ENCODE assay signal across 8 cellular contexts in the genomic region with DNA sequence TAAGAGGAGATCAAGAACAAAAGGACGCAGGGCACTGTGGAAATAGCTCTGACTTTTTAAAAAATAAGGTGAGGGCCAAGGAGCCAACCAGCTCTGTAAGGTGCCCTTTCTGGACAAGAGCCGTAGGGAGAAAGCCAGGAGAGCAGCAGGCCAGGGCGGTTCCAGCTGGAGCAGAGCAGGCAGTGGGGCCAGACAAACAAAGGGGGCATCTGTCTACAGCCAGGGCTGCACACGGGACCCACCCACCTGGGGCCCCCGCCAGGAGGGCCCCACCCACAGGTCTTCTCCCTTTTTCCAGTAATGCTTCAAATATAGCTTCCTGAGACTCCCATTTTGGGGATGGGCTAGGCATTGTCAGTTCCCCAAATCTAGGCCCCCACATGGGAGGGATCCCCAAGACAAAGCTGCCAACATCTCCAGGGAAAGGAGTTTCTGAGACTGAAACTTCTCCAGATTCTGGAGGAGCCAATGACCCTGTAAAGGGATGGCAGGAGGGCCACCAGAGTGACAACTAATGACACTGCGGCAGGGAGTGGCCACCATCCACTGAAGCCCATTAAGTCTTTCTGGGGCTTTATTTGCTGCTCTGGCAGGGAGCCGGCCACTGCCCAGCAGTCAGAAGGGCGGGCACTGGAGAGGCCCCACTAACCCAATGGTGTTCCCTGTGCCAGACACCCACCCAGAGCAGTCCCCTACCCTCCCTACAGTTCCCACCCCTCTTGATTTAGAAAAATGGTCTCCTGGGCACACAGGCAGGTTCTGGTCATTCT. TPM values are rescaled to one million over a fixed set of nuclear protein-coding genes. Genes with fewer than 3 reads are reported as not detected.
A peak's percentile ranks its signal among the peaks of the same experiment; 100 is the strongest.
DNase-seq lines count a peak whose midpoint lies in the region; TF ChIP-seq lines count a peak whose summit lies in the region.

No MANE protein-coding gene starts in this region.

- peak overlapping the region; percentile 95 for H3K4me2 ChIP-seq in SK-N-SH

- peaks cover 18% of the 10 kb centered on the region for H4K20me1 ChIP-seq in SK-N-SH (ENCODE audit: insufficient read depth)

- no peak for TF ChIP-seq RAD21 in SK-N-SH (IDR thresholded peaks at IDR 0.05; ENCODE audit: low read length)

- peaks cover 5% of the 10 kb centered on the region for H3F3A ChIP-seq in SK-N-SH (replicated peaks; ENCODE audit: insufficient read depth)

- H3K9ac ChIP-seq in SK-N-SH = peak overlapping the region; percentile 84; the same call in 1 of the 2 replicates

- POLR2A ChIA-PET in SK-N-SH (lab: Yijun Ruan, JAX) = interaction anchor here (1.5 kb wide), 2 partner anchors 151 to 180 kb away, joined by 4 to 5 read pairs; a partner anchor contains a TSS

- H3K79me2 ChIP-seq in SK-N-SH (ENCODE audit: insufficient read depth) = peaks cover 27% of the 10 kb centered on the region

- DNase-seq in GM20000 (ENCODE audit: low spot score) (peak; percentile 28), SK-N-SH (peak; percentile 54), fibroblast of mammary gland (ENCODE audit: low read depth) (no peak), retina (peak; percentile 56), LoVo (ENCODE audit: low spot score) (no peak), SW 1271 (lab: John Stamatoyannopoulos, UW) (no peak), HK-2 (ENCODE audit: unreplicated experiment) (no peak), NOMO-1 treated with DMSO at 0.1 percent for 48 hours (lab: John Stamatoyannopoulos, UW; ENCODE audit: unreplicated experiment) (no peak)

- H3K27me3 ChIP-seq in SK-N-SH (ENCODE audit: insufficient read depth) = no peaks in the 10 kb centered on the region

- H3K9me3 ChIP-seq in SK-N-SH = no peaks in the 10 kb centered on the region

- peak overlapping the region in 1 of 2 experiments; percentile 84; a peak in 2 of 4 replicates for H3K27ac ChIP-seq in SK-N-SH (ENCODE audit: low read depth in 2 of 2, low read length in 1 of 2)

- TF ChIP-seq EP300 in SK-N-SH (IDR thresholded peaks at IDR 0.05; ENCODE audit: borderline replicate concordance in 1 of 2, low read depth in 1 of 2, low read length in 1 of 2) = no peak

- H3K4me3 ChIP-seq in SK-N-SH (ENCODE audit: low read depth in 2 of 2, low read length in 1 of 2) = peak overlapping the region; percentile 78 to 89
- H3K4me3 ChIP-seq in fibroblast of mammary gland (ENCODE audit: control insufficient read depth, low read depth, low read length) = peak overlapping the region; percentile 83

- no peak for TF ChIP-seq CTCF in GM20000 (IDR thresholded peaks at IDR 0.05; ENCODE audit: extremely low read depth, missing control alignments)
- TF ChIP-seq CTCF in SK-N-SH (IDR thresholded peaks at IDR 0.05) = no peak
- TF ChIP-seq CTCF in fibroblast of mammary gland (conservative IDR thresholded peaks at IDR 0.05; ENCODE audit: control insufficient read depth, insufficient read depth, low read depth, low read length) = no peak

- no peaks in the 10 kb centered on the region for H3K9me2 ChIP-seq in SK-N-SH

- WGBS in SK-N-SH (ENCODE audit: low lambda C conversion rate) = 81% methylated on average over 4 of the region's 8 CpGs

- no peak overlapping the region for H2AFZ ChIP-seq in SK-N-SH (ENCODE audit: low read depth)

- CTCF ChIA-PET in SK-N-SH (lab: Yijun Ruan, JAX) = interaction anchor here (1.1 to 4.7 kb wide), 8 partner anchors 26 to 383 kb away, joined by 3 to 43 read pairs (median 6); a partner anchor contains a TSS

- peaks cover 0 to 22% of the 10 kb centered on the region in 2 experiments; a peak in 1 of 4 replicates for H3K4me1 ChIP-seq in SK-N-SH (ENCODE audit: control insufficient read depth in 1 of 2, insufficient read depth in 2 of 2, low read depth in 1 of 2, low read length in 1 of 2)

- peaks cover 0 to 39% of the 10 kb centered on the region in 2 experiments for H3K36me3 ChIP-seq in SK-N-SH (replicated peaks in 1 of 2; ENCODE audit: control insufficient read depth in 1 of 2, insufficient read depth in 2 of 2, low read length in 1 of 2)

TF ChIP-seq in SK-N-SH, 30 proteins besides CTCF, POLR2A, EP300 and RAD21:
- TF ChIP-seq RCOR1 (IDR thresholded peaks at IDR 0.05; ENCODE audit: low read length) (no peak), MXI1 (IDR thresholded peaks at IDR 0.05; ENCODE audit: low read depth, low read length) (no peak), SIN3A (IDR thresholded peaks at IDR 0.05; ENCODE audit: borderline replicate concordance, low read depth, low read length) (no peak), POLR2AphosphoS5 (IDR thresholded peaks at IDR 0.05; ENCODE audit: low read depth, low read length) (no peak), EZH2phosphoT487 (IDR thresholded peaks at IDR 0.05; ENCODE audit: borderline replicate concordance, low read depth) (no peak), YY1 (IDR thresholded peaks at IDR 0.05; ENCODE audit: low read depth) (no peak), GATA2 (CRISPR knock-in tag; IDR thresholded peaks at IDR 0.05) (no peak), CHD2 (IDR thresholded peaks at IDR 0.05; ENCODE audit: low read length, partially characterized antibody) (no peak)
- TF ChIP-seq, protein P1, sequence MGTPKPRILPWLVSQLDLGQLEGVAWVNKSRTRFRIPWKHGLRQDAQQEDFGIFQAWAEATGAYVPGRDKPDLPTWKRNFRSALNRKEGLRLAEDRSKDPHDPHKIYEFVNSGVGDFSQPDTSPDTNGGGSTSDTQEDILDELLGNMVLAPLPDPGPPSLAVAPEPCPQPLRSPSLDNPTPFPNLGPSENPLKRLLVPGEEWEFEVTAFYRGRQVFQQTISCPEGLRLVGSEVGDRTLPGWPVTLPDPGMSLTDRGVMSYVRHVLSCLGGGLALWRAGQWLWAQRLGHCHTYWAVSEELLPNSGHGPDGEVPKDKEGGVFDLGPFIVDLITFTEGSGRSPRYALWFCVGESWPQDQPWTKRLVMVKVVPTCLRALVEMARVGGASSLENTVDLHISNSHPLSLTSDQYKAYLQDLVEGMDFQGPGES (IDR thresholded peaks at IDR 0.05; ENCODE audit: low read depth, low read length) = no peak
- TF ChIP-seq, protein P2, sequence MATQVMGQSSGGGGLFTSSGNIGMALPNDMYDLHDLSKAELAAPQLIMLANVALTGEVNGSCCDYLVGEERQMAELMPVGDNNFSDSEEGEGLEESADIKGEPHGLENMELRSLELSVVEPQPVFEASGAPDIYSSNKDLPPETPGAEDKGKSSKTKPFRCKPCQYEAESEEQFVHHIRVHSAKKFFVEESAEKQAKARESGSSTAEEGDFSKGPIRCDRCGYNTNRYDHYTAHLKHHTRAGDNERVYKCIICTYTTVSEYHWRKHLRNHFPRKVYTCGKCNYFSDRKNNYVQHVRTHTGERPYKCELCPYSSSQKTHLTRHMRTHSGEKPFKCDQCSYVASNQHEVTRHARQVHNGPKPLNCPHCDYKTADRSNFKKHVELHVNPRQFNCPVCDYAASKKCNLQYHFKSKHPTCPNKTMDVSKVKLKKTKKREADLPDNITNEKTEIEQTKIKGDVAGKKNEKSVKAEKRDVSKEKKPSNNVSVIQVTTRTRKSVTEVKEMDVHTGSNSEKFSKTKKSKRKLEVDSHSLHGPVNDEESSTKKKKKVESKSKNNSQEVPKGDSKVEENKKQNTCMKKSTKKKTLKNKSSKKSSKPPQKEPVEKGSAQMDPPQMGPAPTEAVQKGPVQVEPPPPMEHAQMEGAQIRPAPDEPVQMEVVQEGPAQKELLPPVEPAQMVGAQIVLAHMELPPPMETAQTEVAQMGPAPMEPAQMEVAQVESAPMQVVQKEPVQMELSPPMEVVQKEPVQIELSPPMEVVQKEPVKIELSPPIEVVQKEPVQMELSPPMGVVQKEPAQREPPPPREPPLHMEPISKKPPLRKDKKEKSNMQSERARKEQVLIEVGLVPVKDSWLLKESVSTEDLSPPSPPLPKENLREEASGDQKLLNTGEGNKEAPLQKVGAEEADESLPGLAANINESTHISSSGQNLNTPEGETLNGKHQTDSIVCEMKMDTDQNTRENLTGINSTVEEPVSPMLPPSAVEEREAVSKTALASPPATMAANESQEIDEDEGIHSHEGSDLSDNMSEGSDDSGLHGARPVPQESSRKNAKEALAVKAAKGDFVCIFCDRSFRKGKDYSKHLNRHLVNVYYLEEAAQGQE (IDR thresholded peaks at IDR 0.05; ENCODE audit: low read depth, low read length) = no peak

RNA-seq across cellular contexts. Expression of a gene that starts 1.9 kb away (rescaled TPM):
- polyA plus RNA-seq in SK-N-SH (2012; rRNA removed) = 8.7 and 10.3 TPM in 2 replicates
- polyA plus RNA-seq in SK-N-SH (2012; cell fraction: cytosol; rRNA removed) = 7.3 and 9.2 TPM in 2 replicates
- 12.9 and 14.5 TPM in 2 replicates for polyA plus RNA-seq in SK-N-SH (2012; cell fraction: nucleus; rRNA removed)

RNA-seq across cellular contexts. Expression of a gene that starts 46.6 kb away (rescaled TPM):
- 39.2 and 45.0 TPM in 2 replicates for polyA plus RNA-seq in SK-N-SH (2012; rRNA removed)
- 23.7 and 31.3 TPM in 2 replicates for polyA plus RNA-seq in SK-N-SH (2012; cell fraction: cytosol; rRNA removed)
- polyA plus RNA-seq in SK-N-SH (2012; cell fraction: nucleus; rRNA removed) = 39.0 and 49.5 TPM in 2 replicates

Comparison
In these comparisons a context has a peak if more than half of its experiments do, and no peak if none do; other contexts are left out.
1. DNase-seq: peak in GM20000 (single experiment), SK-N-SH (single experiment) and retina (single experiment); none in fibroblast of mammary gland (single experiment), LoVo (single experiment), SW 1271 (0 of 2), HK-2 (single experiment) and NOMO-1 treated with DMSO at 0.1 percent for 48 hours (single experiment).